In the genomic region with DNA sequence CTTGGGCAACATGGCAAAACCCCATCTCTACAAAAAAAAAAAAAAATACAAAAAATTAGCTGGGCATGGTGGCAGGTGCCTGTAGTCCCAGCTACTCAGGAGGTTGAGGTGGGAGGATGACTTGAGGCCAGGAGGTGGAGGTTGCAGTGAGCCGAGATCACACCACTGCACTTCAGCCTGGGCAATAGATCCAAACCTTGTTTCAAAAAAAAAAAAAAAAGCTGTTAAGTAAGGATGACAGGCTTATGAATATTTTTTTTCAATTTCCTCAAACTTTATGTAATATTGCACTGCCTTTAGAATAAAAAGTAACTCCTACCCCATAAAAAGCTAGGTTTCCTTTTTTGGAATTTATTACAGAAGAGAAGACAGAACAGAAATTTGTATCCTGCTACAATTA, we compare ENCODE assay signal across 7 cellular contexts. TPM values are rescaled to one million over a fixed set of nuclear protein-coding genes. Genes with fewer than 3 reads are reported as not detected.
DNase-seq lines count a peak whose midpoint lies in the region; ATAC-seq, FAIRE-seq and TF ChIP-seq lines count a peak whose summit lies in the region.
"Not testable (repeated sequence)": the region's sequence is repeated elsewhere in the genome, so short reads cannot be mapped to it uniquely, and the experiment has no call there.

No MANE protein-coding gene starts in this region.

- not testable (repeated sequence) for H3K79me2 ChIP-seq in K562 (ENCODE audit: control insufficient read depth, insufficient read depth, low read length)

- DNase-seq in Panc1 (ENCODE audit: low read depth, low spot score); K562 (ENCODE audit: extremely low read depth in 1 of 4, low spot score in 3 of 4); esophagus muscularis mucosa (ENCODE audit: extremely low spot score); osteocyte (ENCODE audit: extremely low spot score, unreplicated experiment); stomach: not testable (repeated sequence)

- not testable (repeated sequence) for H3K4me3 Mint-ChIP-seq in osteocyte (ENCODE audit: unreplicated experiment)

- FAIRE-seq in K562 (lab: Jason Lieb, UNC): peak; percentile 19

- not testable (repeated sequence) for H3K36me3 ChIP-seq in HEK293 (ENCODE audit: control insufficient read depth in 2 of 2, insufficient read depth in 1 of 2, low read length in 2 of 2); Panc1 (ENCODE audit: control insufficient read depth, insufficient read depth, low read length); K562 (ENCODE audit: control insufficient read depth, insufficient read depth, low read length); esophagus muscularis mucosa; liver (ENCODE audit: control insufficient read depth in 4 of 4, insufficient read depth in 3 of 4, low read depth in 1 of 4, low read length in 3 of 4); stomach

- H3K27me3 Mint-ChIP-seq in osteocyte (ENCODE audit: unreplicated experiment): not testable (repeated sequence)

- in situ Hi-C loops in Panc1 (cut with HindIII; ENCODE audit: low pct_unique_long_range_greater_than_20kb, low sequenced_read_pairs); K562 (cut with MboI): not testable (repeated sequence)

- H3K4me1 ChIP-seq in HEK293 (ENCODE audit: control insufficient read depth, insufficient read depth, low read length): not testable (repeated sequence)
- H3K4me1 ChIP-seq in Panc1 (ENCODE audit: control insufficient read depth, insufficient read depth, low read length) (peaks cover 47% of the 10 kb centered on the region), K562 (replicated peaks in 1 of 2; ENCODE audit: control insufficient read depth in 2 of 2, insufficient read depth in 2 of 2, low read length in 2 of 2) (peaks cover 22 to 30% of the 10 kb centered on the region in 2 experiments), esophagus muscularis mucosa (peaks cover 43 to 51% (median 49%) of the 10 kb centered on the region in 4 donors), liver (ENCODE audit: control insufficient read depth in 4 of 4, insufficient read depth in 4 of 4, low read length in 3 of 4) (peaks cover 3 to 31% (median 25%) of the 10 kb centered on the region in 4 donors), stomach (peaks cover 17 to 47% (median 31%) of the 10 kb centered on the region in 4 donors)

- TF ChIP-seq EP300 in K562 (IDR thresholded peaks at IDR 0.05; ENCODE audit: low read length); esophagus muscularis mucosa (IDR thresholded peaks at IDR 0.05); stomach (IDR thresholded peaks at IDR 0.05): not testable (repeated sequence)

- not testable (repeated sequence) for H3K4me2 ChIP-seq in K562 (ENCODE audit: insufficient read depth, low read length)

- not testable (repeated sequence) for TF ChIP-seq RAD21 in K562 (CRISPR knock-in tag; conservative IDR thresholded peaks at IDR 0.05 in 1 of 2, IDR thresholded peaks at IDR 0.05 in 1 of 2); liver (IDR thresholded peaks at IDR 0.05)

- WGBS in K562 (ENCODE audit: insufficient coverage, low coverage, missing lambda C conversion rate): no CpG with 5 or more reads among the region's 1 CpG
- 48% methylated on average over 1 of the region's 1 CpG for WGBS in esophagus muscularis mucosa
- WGBS in liver: 11% methylated on average over 1 of the region's 1 CpG
- 57 to 84% (median 73%) methylated on average over 1 of the region's 1 CpG for WGBS in stomach, 5 donors

- H3K9me1 ChIP-seq in K562 (ENCODE audit: control insufficient read depth, insufficient read depth, low read length): not testable (repeated sequence)

- H2AFZ ChIP-seq in K562 (ENCODE audit: low read depth, low read length): peak overlapping the region; percentile 85; the same call in 1 of the 2 replicates

- intact Hi-C loops in Panc1 (cut with micrococcal nuclease; ENCODE audit: unreplicated experiment); K562 (cut with micrococcal nuclease); esophagus muscularis mucosa (cut with DNase I); stomach (cut with DNase I; ENCODE audit: low total_unique reads): not testable (repeated sequence)

- not testable (repeated sequence) for BruUV-seq in Panc1 (replicated peaks; lab: Mats Ljungman, UMichigan); K562 (replicated peaks; lab: Mats Ljungman, UMichigan)

- H3K27ac Mint-ChIP-seq in osteocyte (ENCODE audit: unreplicated experiment): peak overlapping the region; percentile 73

- not testable (repeated sequence) for H3K9me3 Mint-ChIP-seq in osteocyte (ENCODE audit: unreplicated experiment)

- not testable (repeated sequence) for H3K36me3 Mint-ChIP-seq in osteocyte (ENCODE audit: unreplicated experiment)

- not testable (repeated sequence) for H3K27me3 ChIP-seq in Panc1 (ENCODE audit: control insufficient read depth, insufficient read depth, low read length); K562 (ENCODE audit: control insufficient read depth in 2 of 2, insufficient read depth in 2 of 2, low read length in 2 of 2); esophagus muscularis mucosa; liver (ENCODE audit: control insufficient read depth in 4 of 4, insufficient read depth in 4 of 4, low read length in 3 of 4); stomach

- ATAC-seq in Panc1, K562: not testable (repeated sequence)

- CTCF ChIA-PET in HEK293 (lab: Yijun Ruan, JAX) (interaction anchor here (0.6 to 4.7 kb wide), 6 partner anchors 12 to 254 kb away, joined by 3 to 29 read pairs (median 5); no protein-coding TSS in a partner anchor), Panc1 (lab: Charles Lee) (interaction anchor here (0.5 to 2.5 kb wide), 4 partner anchors 21 to 61 kb away, joined by 3 to 19 read pairs (median 4); a partner anchor contains a TSS)
- CTCF ChIA-PET in K562 (lab: Yijun Ruan, JAX; ENCODE audit: low intra/inter-chr PET ratio): not testable (repeated sequence)

- H4K20me1 ChIP-seq in K562 (replicated peaks; ENCODE audit: control insufficient read depth, insufficient read depth, low read length): not testable (repeated sequence)

- H3K27ac ChIP-seq in HEK293 (ENCODE audit: extremely low read depth, low read depth, low read length); K562 (ENCODE audit: extremely low read depth, low read depth, low read length): not testable (repeated sequence)
- H3K27ac ChIP-seq in Panc1 (ENCODE audit: low read length) (peak overlapping the region; percentile 93), esophagus muscularis mucosa (replicated peaks in 1 of 4) (peak overlapping the region; percentile 70 to 77 (median 76)), liver (ENCODE audit: low read depth in 1 of 2, low read length in 2 of 2) (peak overlapping the region; percentile 94 to 99), stomach (peak overlapping the region in 4 of 5 donors; percentile 71 to 88 (median 80))

- H3K9me3 ChIP-seq in HEK293 (ENCODE audit: control insufficient read depth, insufficient read depth, low read depth, low read length); Panc1 (ENCODE audit: control insufficient read depth, insufficient read depth, low read depth, low read length); K562 (replicated peaks; ENCODE audit: control insufficient read depth, insufficient read depth, low read depth, low read length); esophagus muscularis mucosa; liver (ENCODE audit: control insufficient read depth in 4 of 4, low read length in 3 of 4); stomach: not testable (repeated sequence)

- not testable (repeated sequence) for H3K4me3 ChIP-seq in HEK293 (ENCODE audit: low read depth, low read length); Panc1 (ENCODE audit: low read depth in 2 of 2, low read length in 2 of 2); K562; liver (ENCODE audit: low read depth in 1 of 3, low read length in 3 of 3); stomach
- H3K4me3 ChIP-seq in esophagus muscularis mucosa: peak overlapping the region in 1 of 4 donors; percentile 13

- not testable (repeated sequence) for TF ChIP-seq CTCF in HEK293 (tag by site-specific recombination; IDR thresholded peaks at IDR 0.05); Panc1 (IDR thresholded peaks at IDR 0.05); K562 (IDR thresholded peaks at IDR 0.05 in 2 of 3, conservative IDR thresholded peaks at IDR 0.05 in 1 of 3; ENCODE audit: insufficient read depth in 2 of 3, low read depth in 1 of 3, low read length in 3 of 3); esophagus muscularis mucosa (IDR thresholded peaks at IDR 0.05); liver (IDR thresholded peaks at IDR 0.05; ENCODE audit: low read depth, low read length, missing input control); osteocyte (IDR thresholded peaks at IDR 0.05); stomach (IDR thresholded peaks at IDR 0.05)

- H3K9ac ChIP-seq in K562 (ENCODE audit: insufficient read depth in 1 of 2, low read depth in 2 of 2, low read length in 2 of 2): not testable (repeated sequence)
- peak overlapping the region; percentile 52 to 84 for H3K9ac ChIP-seq in liver (ENCODE audit: low read depth in 1 of 2, low read length in 2 of 2)

- not testable (repeated sequence) for TF ChIP-seq POLR2A in K562 (conservative IDR thresholded peaks at IDR 0.05); esophagus muscularis mucosa (IDR thresholded peaks at IDR 0.05; ENCODE audit: low read depth); stomach (IDR thresholded peaks at IDR 0.05)

- POLR2A ChIA-PET in HEK293 (lab: Yijun Ruan, JAX) (interaction anchor here (0.6 to 0.7 kb wide), 4 partner anchors 13 to 274 kb away, joined by 3 to 5 read pairs (median 4); a partner anchor contains a TSS), Panc1 (lab: Charles Lee) (interaction anchor here (0.6 to 0.7 kb wide), 2 partner anchors 17 to 45 kb away, joined by 3 to 6 read pairs; no protein-coding TSS in a partner anchor), K562 (lab: Yijun Ruan, JAX) (interaction anchor here (0.7 to 1.9 kb wide), 5 partner anchors 9 to 38 kb away, joined by 3 to 7 read pairs (median 3); no protein-coding TSS in a partner anchor)

- H3K4me1 Mint-ChIP-seq in osteocyte (ENCODE audit: unreplicated experiment): peaks cover 22% of the 10 kb centered on the region

RNA-seq across cellular contexts. Expression of a gene that starts 25.0 kb away (rescaled TPM):
- 225 TPM for total RNA-seq in Panc1 (2021; ENCODE audit: unreplicated experiment)
- polyA plus RNA-seq in Panc1 (2012; ENCODE audit: insufficient read length): 216 TPM
- total RNA-seq in K562 (2011; cell fraction: chromatin; rRNA removed; ENCODE audit: low replicate concordance): 181 and 256 TPM in 2 replicates
- 148 and 149 TPM in 2 replicates for total RNA-seq in K562 (2011; cell fraction: nucleolus; rRNA removed)
- total RNA-seq in K562 (2011; cell fraction: nucleoplasm; rRNA removed): 109 and 139 TPM in 2 replicates
- total RNA-seq in K562 (2014; rRNA removed): 88.0 and 96.4 TPM in 2 replicates
- total RNA-seq in K562 (2014; rRNA removed; fragmentation: Illumina TruSeq; extraction: Trizol): 73.9 and 74.6 TPM in 2 replicates
- total RNA-seq in K562 (2015; rRNA removed; fragmentation: Illumina TruSeq; extraction: Trizol): 62.0 and 65.1 TPM in 2 replicates
- total RNA-seq in K562 (2021): 85.4 and 94.8 TPM in 2 replicates
- 40.3 and 73.4 TPM in 2 replicates for polyA plus RNA-seq in K562 (2011; rRNA removed)
- polyA plus RNA-seq in K562 (2011; cell fraction: cytosol; rRNA removed): 47.0 and 48.0 TPM in 2 replicates
- polyA plus RNA-seq in K562 (2011; cell fraction: nucleus; rRNA removed): 111 and 116 TPM in 2 replicates
- 82.5 and 120 TPM in 2 replicates for polyA plus RNA-seq in K562 (2012)
- polyA plus RNA-seq in K562 (2014; fragmentation: Illumina TruSeq; extraction: Trizol): 56.8 and 62.4 TPM in 2 replicates
- polyA plus RNA-seq in K562 (2014; fragmentation: Nextera tagmentation; extraction: Ambion mirVana): 100 to 1,000 TPM in 1 of 2 experiments, 10 to 100 TPM in 1; 40.6 to 105 TPM
- polyA plus RNA-seq in K562 (2014; rRNA removed): 37.1 and 47.9 TPM in 2 replicates
- 115 and 157 TPM in 2 replicates for polyA minus RNA-seq in K562 (2011; rRNA and poly(A)+ RNA removed)
- polyA minus RNA-seq in K562 (2011; cell fraction: cytosol; rRNA and poly(A)+ RNA removed): 70.3 and 92.6 TPM in 2 replicates
- polyA minus RNA-seq in K562 (2011; cell fraction: nucleus; rRNA and poly(A)+ RNA removed): 59.0 and 102 TPM in 2 replicates
- total RNA-seq in esophagus muscularis mucosa: 10 to 100 TPM; 55.6 to 89.1 (median 70.4) TPM
- 100 to 1,000 TPM in 1 of 2 donors, 10 to 100 TPM in 1; 68.4 to 177 TPM for total RNA-seq in liver
- polyA plus RNA-seq in liver: 100 to 1,000 TPM in 1 of 2 donors, 10 to 100 TPM in 1; 49.8 to 106 TPM
- total RNA-seq in osteocyte: 249 and 258 TPM in 2 replicates
- 100 to 1,000 TPM in 4 of 5 donors, 10 to 100 TPM in 1; 38.5 to 356 (median 114) TPM for total RNA-seq in stomach
- polyA plus RNA-seq in stomach: 100 to 1,000 TPM in 1 of 3 donors, 10 to 100 TPM in 2; 79.8 to 113 (median 88.7) TPM

RNA-seq across cellular contexts. Expression of a gene that starts 40.7 kb away (rescaled TPM):
- total RNA-seq in Panc1 (2021; ENCODE audit: unreplicated experiment): 355 TPM
- polyA plus RNA-seq in Panc1 (2012; ENCODE audit: insufficient read length): 390 TPM
- 92.9 and 163 TPM in 2 replicates for total RNA-seq in K562 (2011; cell fraction: chromatin; rRNA removed; ENCODE audit: low replicate concordance)
- total RNA-seq in K562 (2011; cell fraction: nucleolus; rRNA removed): 61.9 and 72.2 TPM in 2 replicates
- total RNA-seq in K562 (2011; cell fraction: nucleoplasm; rRNA removed): 89.3 and 110 TPM in 2 replicates
- 283 and 284 TPM in 2 replicates for total RNA-seq in K562 (2014; rRNA removed)
- 338 and 375 TPM in 2 replicates for total RNA-seq in K562 (2014; rRNA removed; fragmentation: Illumina TruSeq; extraction: Trizol)
- total RNA-seq in K562 (2015; rRNA removed; fragmentation: Illumina TruSeq; extraction: Trizol): 321 and 348 TPM in 2 replicates
- total RNA-seq in K562 (2021): 331 and 354 TPM in 2 replicates
- polyA plus RNA-seq in K562 (2011; rRNA removed): 387 and 478 TPM in 2 replicates
- polyA plus RNA-seq in K562 (2011; cell fraction: cytosol; rRNA removed): 251 and 375 TPM in 2 replicates
- 114 and 190 TPM in 2 replicates for polyA plus RNA-seq in K562 (2011; cell fraction: nucleus; rRNA removed)
- 291 and 314 TPM in 2 replicates for polyA plus RNA-seq in K562 (2012)
- 390 and 412 TPM in 2 replicates for polyA plus RNA-seq in K562 (2014; fragmentation: Illumina TruSeq; extraction: Trizol)
- 100 to 1,000 TPM; 708 to 717 TPM for polyA plus RNA-seq in K562 (2014; fragmentation: Nextera tagmentation; extraction: Ambion mirVana)
- 404 and 421 TPM in 2 replicates for polyA plus RNA-seq in K562 (2014; rRNA removed)
- 394 and 432 TPM in 2 replicates for polyA minus RNA-seq in K562 (2011; rRNA and poly(A)+ RNA removed)
- polyA minus RNA-seq in K562 (2011; cell fraction: cytosol; rRNA and poly(A)+ RNA removed): 139 and 145 TPM in 2 replicates
- 33.1 and 62.2 TPM in 2 replicates for polyA minus RNA-seq in K562 (2011; cell fraction: nucleus; rRNA and poly(A)+ RNA removed)
- total RNA-seq in esophagus muscularis mucosa: 100 to 1,000 TPM; 395 to 523 (median 469) TPM
- total RNA-seq in liver: 100 to 1,000 TPM; 162 to 245 TPM
- polyA plus RNA-seq in liver: 100 to 1,000 TPM; 183 to 291 TPM
- total RNA-seq in osteocyte: 199 and 203 TPM in 2 replicates
- total RNA-seq in stomach: 100 to 1,000 TPM; 185 to 399 (median 202) TPM
- polyA plus RNA-seq in stomach: 100 to 1,000 TPM; 315 to 537 (median 323) TPM

RNA-seq across cellular contexts. Expression of a gene that starts 54.3 kb away (rescaled TPM):
- total RNA-seq in Panc1 (2021; ENCODE audit: unreplicated experiment): 94.6 TPM
- 104 TPM for polyA plus RNA-seq in Panc1 (2012; ENCODE audit: insufficient read length)
- 5.1 and 8.1 TPM in 2 replicates for total RNA-seq in K562 (2011; cell fraction: chromatin; rRNA removed; ENCODE audit: low replicate concordance)
- total RNA-seq in K562 (2011; cell fraction: nucleolus; rRNA removed): 6.2 and 9.0 TPM in 2 replicates
- total RNA-seq in K562 (2011; cell fraction: nucleoplasm; rRNA removed): 5.4 and 7.0 TPM in 2 replicates
- 23.5 and 36.1 TPM in 2 replicates for total RNA-seq in K562 (2014; rRNA removed)
- total RNA-seq in K562 (2014; rRNA removed; fragmentation: Illumina TruSeq; extraction: Trizol): 18.8 and 20.2 TPM in 2 replicates
- 18.1 and 20.6 TPM in 2 replicates for total RNA-seq in K562 (2015; rRNA removed; fragmentation: Illumina TruSeq; extraction: Trizol)
- 34.7 and 42.6 TPM in 2 replicates for total RNA-seq in K562 (2021)
- polyA plus RNA-seq in K562 (2011; rRNA removed): 21.7 and 24.8 TPM in 2 replicates
- polyA plus RNA-seq in K562 (2011; cell fraction: cytosol; rRNA removed): 15.4 and 17.0 TPM in 2 replicates
- 12.7 and 14.4 TPM in 2 replicates for polyA plus RNA-seq in K562 (2011; cell fraction: nucleus; rRNA removed)
- polyA plus RNA-seq in K562 (2012): 34.9 and 43.6 TPM in 2 replicates
- 45.3 and 46.9 TPM in 2 replicates for polyA plus RNA-seq in K562 (2014; fragmentation: Illumina TruSeq; extraction: Trizol)
- polyA plus RNA-seq in K562 (2014; fragmentation: Nextera tagmentation; extraction: Ambion mirVana): 10 to 100 TPM; 23.0 to 25.2 TPM
- 26.7 and 27.6 TPM in 2 replicates for polyA plus RNA-seq in K562 (2014; rRNA removed)
- 14.1 and 16.4 TPM in 2 replicates for polyA minus RNA-seq in K562 (2011; rRNA and poly(A)+ RNA removed)
- polyA minus RNA-seq in K562 (2011; cell fraction: cytosol; rRNA and poly(A)+ RNA removed): 13.3 and 19.9 TPM in 2 replicates
- polyA minus RNA-seq in K562 (2011; cell fraction: nucleus; rRNA and poly(A)+ RNA removed): 4.2 and 6.3 TPM in 2 replicates
- 10 to 100 TPM; 24.5 to 39.3 (median 30.6) TPM for total RNA-seq in esophagus muscularis mucosa
- total RNA-seq in liver: 10 to 100 TPM; 13.7 to 18.2 TPM
- 10 to 100 TPM; 15.3 to 15.4 TPM for polyA plus RNA-seq in liver
- total RNA-seq in osteocyte: 24.7 and 25.8 TPM in 2 replicates
- 10 to 100 TPM; 19.1 to 80.5 (median 26.8) TPM for total RNA-seq in stomach
- polyA plus RNA-seq in stomach: 10 to 100 TPM; 16.4 to 37.4 (median 22.5) TPM
